Comparison of ENCODE assay signal across 8 cellular contexts in genomic region chr15:70097337-70098169, GRCh38. TPM values are rescaled to one million over a fixed set of nuclear protein-coding genes. Genes with fewer than 3 reads are reported as not detected.
DNase-seq lines count a peak whose midpoint lies in the region; TF ChIP-seq lines count a peak whose summit lies in the region.

TSS of gene TLE3 (minus strand) at chr15:70097917. CDS start at chr15:70096798, 1,119 bp downstream.

- peaks cover 21% of the 10 kb centered on the region for H3F3A ChIP-seq in SK-N-SH (replicated peaks; ENCODE audit: insufficient read depth)

- peak within 1 kb of the TSS; percentile 82; the same call in 1 of the 2 replicates for H2AFZ ChIP-seq in SK-N-SH (ENCODE audit: low read depth)

- H4K20me1 ChIP-seq in SK-N-SH (ENCODE audit: insufficient read depth) = peaks cover 30% of the 10 kb centered on the region

- TF ChIP-seq EP300 in SK-N-SH (IDR thresholded peaks at IDR 0.05; ENCODE audit: borderline replicate concordance in 1 of 2, low read depth in 1 of 2, low read length in 1 of 2) = peak; percentile 11 to 38; a peak in 1 of 4 replicates

- TF ChIP-seq CTCF in GM06990 (IDR thresholded peaks at IDR 0.05; ENCODE audit: insufficient read depth, low read length, poor library complexity, severe bottlenecking) = peak; percentile 44
- peak; percentile 76 for TF ChIP-seq CTCF in HFFc6 (IDR thresholded peaks at IDR 0.05)
- TF ChIP-seq CTCF in NB4 (IDR thresholded peaks at IDR 0.05; ENCODE audit: low read depth, low read length) = no peak
- TF ChIP-seq CTCF in SK-N-SH (IDR thresholded peaks at IDR 0.05) = peak; percentile 43
- TF ChIP-seq CTCF in testis (IDR thresholded peaks at IDR 0.05) = peak in 1 of 3 experiments; percentile 33

- H3K9me3 ChIP-seq in SK-N-SH = no peaks in the 10 kb centered on the region
- H3K9me3 ChIP-seq in testis = no peaks in the 10 kb centered on the region

- no peaks in the 10 kb centered on the region for H3K9me2 ChIP-seq in SK-N-SH

- H3K36me3 ChIP-seq in GM06990 (ENCODE audit: control insufficient read depth, insufficient read depth, low read length) (peaks cover 2% of the 10 kb centered on the region), SK-N-SH (replicated peaks in 1 of 2; ENCODE audit: control insufficient read depth in 1 of 2, insufficient read depth in 2 of 2, low read length in 1 of 2) (peaks cover 11 to 16% of the 10 kb centered on the region in 2 experiments), testis (ENCODE audit: low read depth, missing control alignments) (no peaks in the 10 kb centered on the region)

- POLR2A ChIA-PET in SK-N-SH (lab: Yijun Ruan, JAX) = interaction anchor here (0.8 to 3.2 kb wide), 13 partner anchors 14 to 360 kb away, joined by 3 to 14 read pairs (median 4); no protein-coding TSS in a partner anchor

- H3K27me3 Mint-ChIP-seq in HFFc6 (ENCODE audit: insufficient read depth) = peaks cover 13% of the 10 kb centered on the region
- no peaks in the 10 kb centered on the region for H3K27me3 Mint-ChIP-seq in activated naive CD4-positive, alpha-beta T cell treated with anti-CD3 and anti-CD28 coated beads, Interleukin-2, amount 50 U/mL, for 24 hours

- peak within 1 kb of the TSS; percentile 99 for H3K4me2 ChIP-seq in SK-N-SH

- TF ChIP-seq RAD21 in SK-N-SH (IDR thresholded peaks at IDR 0.05; ENCODE audit: low read length) = peak; percentile 66

- peaks cover 8% of the 10 kb centered on the region; the same call in 1 of the 2 replicates for H3K36me3 Mint-ChIP-seq in HFFc6 (ENCODE audit: low read depth)
- H3K36me3 Mint-ChIP-seq in activated naive CD4-positive, alpha-beta T cell treated with anti-CD3 and anti-CD28 coated beads, Interleukin-2, amount 50 U/mL, for 24 hours = peaks cover 9% of the 10 kb centered on the region

- no peaks in the 10 kb centered on the region for H3K9me3 Mint-ChIP-seq in HFFc6
- H3K9me3 Mint-ChIP-seq in activated naive CD4-positive, alpha-beta T cell treated with anti-CD3 and anti-CD28 coated beads, Interleukin-2, amount 50 U/mL, for 24 hours = no peaks in the 10 kb centered on the region

- H3K79me2 ChIP-seq in SK-N-SH (ENCODE audit: insufficient read depth) = peaks cover 42% of the 10 kb centered on the region

- H3K4me3 Mint-ChIP-seq in HFFc6 = peak within 1 kb of the TSS; percentile 97
- peak within 1 kb of the TSS; percentile 98 for H3K4me3 Mint-ChIP-seq in activated naive CD4-positive, alpha-beta T cell treated with anti-CD3 and anti-CD28 coated beads, Interleukin-2, amount 50 U/mL, for 24 hours

- WGBS in SK-N-SH (ENCODE audit: low lambda C conversion rate) = under 1% methylated on average over 40 of the region's 76 CpGs
- WGBS in testis, 2 donors = 0% methylated on average over 28 to 59 of the region's 76 CpGs

- intact Hi-C loops in testis (cut with DNase I; ENCODE audit: low total_unique reads) = no loop called here

- H3K4me3 ChIP-seq in GM06990 (replicated peaks; ENCODE audit: low read depth, low read length) = peak within 1 kb of the TSS; percentile 94
- H3K4me3 ChIP-seq in NB4 (ENCODE audit: low read depth, low read length) = peak within 1 kb of the TSS; percentile 88
- H3K4me3 ChIP-seq in SK-N-SH (ENCODE audit: low read depth in 2 of 2, low read length in 1 of 2) = peak within 1 kb of the TSS; percentile 85 to 94
- peak within 1 kb of the TSS; percentile 89 to 90 for H3K4me3 ChIP-seq in testis

- peak within 1 kb of the TSS; percentile 91 for H3K27ac Mint-ChIP-seq in HFFc6
- H3K27ac Mint-ChIP-seq in activated naive CD4-positive, alpha-beta T cell treated with anti-CD3 and anti-CD28 coated beads, Interleukin-2, amount 50 U/mL, for 24 hours = peak within 1 kb of the TSS; percentile 99

- DNase-seq in GM06990 (ENCODE audit: extremely low read depth, insufficient read length) (peak; percentile 98), HFFc6 (peak; percentile 98), NB4 (ENCODE audit: low read depth) (peak; percentile 99), SK-N-SH (peak; percentile 99), globus pallidus (ENCODE audit: low spot score) (peak; percentile 99), occipital lobe (lab: John Stamatoyannopoulos, UW) (peak; percentile 97), testis (peak; percentile 100)

- peak; percentile 88 for TF ChIP-seq POLR2A in NB4 (IDR thresholded peaks at IDR 0.05; ENCODE audit: extremely low read depth, insufficient read length)
- peak; percentile 86 for TF ChIP-seq POLR2A in testis (IDR thresholded peaks at IDR 0.05)

- peaks cover 46% of the 10 kb centered on the region for H3K4me1 Mint-ChIP-seq in HFFc6 (ENCODE audit: low read depth)
- peaks cover 40% of the 10 kb centered on the region for H3K4me1 Mint-ChIP-seq in activated naive CD4-positive, alpha-beta T cell treated with anti-CD3 and anti-CD28 coated beads, Interleukin-2, amount 50 U/mL, for 24 hours

- CTCF ChIA-PET in SK-N-SH (lab: Yijun Ruan, JAX) = interaction anchor here (0.5 to 5.8 kb wide), 35 partner anchors 12 to 631 kb away, joined by 3 to 32 read pairs (median 4); no protein-coding TSS in a partner anchor

- no peaks in the 10 kb centered on the region; the same call in 1 of the 2 replicates for H3K27me3 ChIP-seq in GM06990 (replicated peaks; ENCODE audit: control insufficient read depth, insufficient read depth, low read length)
- H3K27me3 ChIP-seq in SK-N-SH (ENCODE audit: insufficient read depth) = peaks cover 13% of the 10 kb centered on the region
- H3K27me3 ChIP-seq in testis = no peaks in the 10 kb centered on the region

- H3K4me1 ChIP-seq in SK-N-SH (ENCODE audit: control insufficient read depth in 1 of 2, insufficient read depth in 2 of 2, low read depth in 1 of 2, low read length in 1 of 2) (peaks cover 21 to 45% of the 10 kb centered on the region in 2 experiments), testis (peaks cover 62% of the 10 kb centered on the region)

- peak within 1 kb of the TSS; percentile 79 for H3K9ac ChIP-seq in SK-N-SH

- H3K27ac ChIP-seq in SK-N-SH (ENCODE audit: low read depth in 2 of 2, low read length in 1 of 2) (peak within 1 kb of the TSS; percentile 77 to 90), testis (peak within 1 kb of the TSS; percentile 86 to 99)

TF ChIP-seq in SK-N-SH, 30 proteins besides CTCF, POLR2A, EP300 and RAD21 (continues in another document):
- peak; percentile 79; the same call in 1 of the 2 replicates for TF ChIP-seq SIN3A (IDR thresholded peaks at IDR 0.05; ENCODE audit: borderline replicate concordance, low read depth, low read length)
- peak; percentile 67; the same call in 1 of the 2 replicates for TF ChIP-seq TAF1 (IDR thresholded peaks at IDR 0.05; ENCODE audit: borderline replicate concordance, low read depth, low read length)
- no peak for TF ChIP-seq FOSL2 (IDR thresholded peaks at IDR 0.05; ENCODE audit: borderline replicate concordance, low read depth)
- TF ChIP-seq SMC3 (IDR thresholded peaks at IDR 0.05; ENCODE audit: low read depth, low read length) = peak; percentile 45
- TF ChIP-seq USF1 (IDR thresholded peaks at IDR 0.05; ENCODE audit: borderline replicate concordance, low read depth) = peak; percentile 70; the same call in 1 of the 2 replicates
- peak; percentile 82 for TF ChIP-seq POLR2AphosphoS5 (IDR thresholded peaks at IDR 0.05; ENCODE audit: low read depth, low read length)
- TF ChIP-seq, protein P1, sequence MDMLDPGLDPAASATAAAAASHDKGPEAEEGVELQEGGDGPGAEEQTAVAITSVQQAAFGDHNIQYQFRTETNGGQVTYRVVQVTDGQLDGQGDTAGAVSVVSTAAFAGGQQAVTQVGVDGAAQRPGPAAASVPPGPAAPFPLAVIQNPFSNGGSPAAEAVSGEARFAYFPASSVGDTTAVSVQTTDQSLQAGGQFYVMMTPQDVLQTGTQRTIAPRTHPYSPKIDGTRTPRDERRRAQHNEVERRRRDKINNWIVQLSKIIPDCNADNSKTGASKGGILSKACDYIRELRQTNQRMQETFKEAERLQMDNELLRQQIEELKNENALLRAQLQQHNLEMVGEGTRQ (IDR thresholded peaks at IDR 0.05; ENCODE audit: borderline replicate concordance, low read depth, low read length) = peak; percentile 29; the same call in 1 of the 2 replicates
- no peak for TF ChIP-seq GABPA (IDR thresholded peaks at IDR 0.05; ENCODE audit: low read depth)
- peak; percentile 70; the same call in 1 of the 2 replicates for TF ChIP-seq RCOR1 (IDR thresholded peaks at IDR 0.05; ENCODE audit: low read length)
- no peak for TF ChIP-seq ELF1 (IDR thresholded peaks at IDR 0.05)
- TF ChIP-seq, protein P2, sequence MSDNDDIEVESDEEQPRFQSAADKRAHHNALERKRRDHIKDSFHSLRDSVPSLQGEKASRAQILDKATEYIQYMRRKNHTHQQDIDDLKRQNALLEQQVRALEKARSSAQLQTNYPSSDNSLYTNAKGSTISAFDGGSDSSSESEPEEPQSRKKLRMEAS (IDR thresholded peaks at IDR 0.05; ENCODE audit: low read depth) = peak; percentile 98
- TF ChIP-seq RXRA (IDR thresholded peaks at IDR 0.05; ENCODE audit: borderline replicate concordance, low read depth) = no peak

RNA-seq across cellular contexts. Expression of gene TLE3, which starts in this region (rescaled TPM):
- 10 to 100 TPM in 4 of 6 experiments, 1 to 10 TPM in 2; 6.0 to 17.6 (median 13.8) TPM for total RNA-seq in HFFc6 (2021; fragmentation: NEBNext Ultra II Directional; extraction: Animal tissue kit (Norgen Biotek cat#: 25700))
- polyA plus RNA-seq in SK-N-SH (2012; rRNA removed) (8.4 and 14.7 TPM in 2 replicates), testis (ENCODE audit: insufficient read depth, low read depth, low replicate concordance) (60.5 TPM)
- polyA plus RNA-seq in SK-N-SH (2012; cell fraction: cytosol; rRNA removed) = 6.1 and 8.4 TPM in 2 replicates
- polyA plus RNA-seq in SK-N-SH (2012; cell fraction: nucleus; rRNA removed) = 42.8 and 50.1 TPM in 2 replicates
- total RNA-seq in occipital lobe (79.4 TPM), testis (100 to 1,000 TPM in 1 of 2 donors, 10 to 100 TPM in 1; 99.5 to 139 TPM)

Comparison
In these comparisons a context has a peak if more than half of its experiments do, and no peak if none do; other contexts are left out.
1. Peak in every context shown above with its lines: DNase-seq, H3K4me3 ChIP-seq and H3K27ac ChIP-seq.